In the genomic region with DNA sequence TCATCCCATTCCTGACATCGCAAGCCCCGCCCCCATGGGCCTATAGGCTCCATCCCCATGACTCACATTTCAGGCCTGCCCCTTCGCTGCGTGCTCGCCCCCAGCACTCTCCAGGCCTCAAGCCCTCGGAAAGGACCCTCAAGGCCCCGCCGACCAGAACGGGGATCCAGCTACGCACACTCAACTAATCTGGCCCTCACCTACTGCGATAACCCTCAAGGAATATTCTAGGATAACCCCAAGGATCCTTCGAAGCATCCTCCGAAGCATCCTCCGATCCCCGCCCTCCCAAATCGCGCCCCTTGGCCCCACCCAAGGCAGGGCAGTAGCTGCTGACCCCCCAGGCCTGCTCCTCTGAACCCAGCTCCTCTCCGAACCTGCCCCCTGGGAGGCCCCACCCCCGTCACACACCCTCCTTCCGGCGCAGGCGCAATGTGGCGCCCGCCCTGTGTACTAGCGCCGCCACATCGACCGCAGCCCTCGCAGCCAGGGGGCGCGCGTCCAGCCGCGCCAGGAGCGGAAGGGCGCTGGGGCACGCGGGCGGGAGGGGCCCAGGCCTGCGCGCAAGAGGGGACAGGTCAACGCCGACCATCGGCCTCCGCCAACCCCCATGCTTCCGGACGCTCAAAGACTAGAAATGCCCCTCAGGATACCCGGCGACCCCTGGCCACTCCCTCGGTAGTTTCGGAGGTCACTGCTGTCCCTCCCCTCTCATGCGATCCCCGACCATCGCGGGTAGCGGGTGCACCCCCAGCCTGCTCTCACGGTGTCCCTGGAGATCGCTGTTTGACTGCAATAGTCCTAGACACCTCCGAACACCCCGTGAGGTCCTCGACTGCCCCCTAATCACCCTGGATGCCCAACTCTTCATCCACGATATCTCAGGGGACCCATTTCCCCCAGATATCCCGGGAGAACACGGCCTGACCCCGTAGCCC, we compare ENCODE assay signal across 6 cellular contexts.
A peak's percentile ranks its signal among the peaks of the same experiment; 100 is the strongest.
DNase-seq lines count a peak whose midpoint lies in the region; ATAC-seq and TF ChIP-seq lines count a peak whose summit lies in the region.

No MANE protein-coding gene starts in this region.

- peak; percentile 80 for ATAC-seq in GM21737 (IDR thresholded peaks at IDR 0.05; ENCODE audit: unreplicated experiment)

- H3K4me3 ChIP-seq in fibroblast of mammary gland (ENCODE audit: control insufficient read depth, low read depth, low read length) (peak overlapping the region; percentile 40), retinal pigment epithelial cell (ENCODE audit: low read length) (peak overlapping the region; percentile 45)

- DNase-seq in C1 segment of cervical spinal cord (lab: John Stamatoyannopoulos, UW) (peak; percentile 4 to 88 (median 76)), NCI-H146 treated with DMSO at 0.1 percent for 48 hours (lab: John Stamatoyannopoulos, UW; ENCODE audit: unreplicated experiment) (peak; percentile 68), fibroblast of mammary gland (ENCODE audit: low read depth) (peak; percentile 87), retinal pigment epithelial cell (ENCODE audit: low read depth) (peak; percentile 64)
- DNase-seq in activated CD4-positive, alpha-beta T cell treated with anti-CD3 and anti-CD28 coated beads, Interleukin-2, amount 50 U/mL, for 24 hours (ENCODE audit: low read depth in 1 of 2, low spot score in 1 of 2): peak; percentile 56 to 72

- TF ChIP-seq CTCF in fibroblast of mammary gland (conservative IDR thresholded peaks at IDR 0.05; ENCODE audit: control insufficient read depth, insufficient read depth, low read depth, low read length): no peak
- TF ChIP-seq CTCF in retinal pigment epithelial cell (conservative IDR thresholded peaks at IDR 0.05; ENCODE audit: low read depth, low read length): peak; percentile 60

Comparison
In these comparisons a context has a peak if more than half of its experiments do, and no peak if none do; other contexts are left out.
1. Peak in every context shown above with its lines: DNase-seq, ATAC-seq and H3K4me3 ChIP-seq.